ENCODE assay signal across 28 cellular contexts in genomic region chr17:72368191-72368590, GRCh38.
"Had no signal": no experiment of that assay in that cellular context is flagged by ENCODE, and none has a peak within 500 bp of the region (broad histone marks: within the 10 kb centered on the region; RNA-seq: fewer than 3 reads in every experiment).

No MANE protein-coding gene starts in this region.

- H3K4me1 ChIP-seq: colonic mucosa, esophagus muscularis mucosa, gastrocnemius medialis, gastroesophageal sphincter, heart left ventricle, heart right ventricle had no signal

- H3K27me3 ChIP-seq: colonic mucosa, foreskin keratinocyte, gastrocnemius medialis had no signal

- ATAC-seq: effector memory CD8-positive, alpha-beta T cell; esophagus mucosa; foreskin keratinocyte; gastrocnemius medialis; gastroesophageal sphincter; heart left ventricle; heart right ventricle had no signal

- FAIRE-seq: colon, endometrium, endothelial cell of umbilical vein, frontal cortex had no signal

- H3K36me3 ChIP-seq: colonic mucosa, esophagus muscularis mucosa, esophagus squamous epithelium, gastrocnemius medialis, gastroesophageal sphincter, heart left ventricle, heart right ventricle had no signal

- H3K9me3 ChIP-seq: colonic mucosa, esophagus muscularis mucosa, esophagus squamous epithelium, gastrocnemius medialis, gastroesophageal sphincter, heart left ventricle, heart right ventricle had no signal

- DNase-seq: colonic mucosa; cortex of kidney; dermis blood vessel endothelial cell; dorsolateral prefrontal cortex; effector CD4-positive, alpha-beta T cell; effector CD8-positive, alpha-beta T cell; effector memory CD4-positive, alpha-beta T cell; effector memory CD8-positive, alpha-beta T cell; endodermal cell; erythroblast; esophagus squamous epithelium; foreskin fibroblast; foreskin keratinocyte; foreskin melanocyte; gastrocnemius medialis; glutamatergic neuron; head of caudate nucleus; heart left ventricle; heart right ventricle had no signal

- H3K27ac ChIP-seq: colonic mucosa, coronary artery, dorsolateral prefrontal cortex, epithelial cell of prostate, esophagus muscularis mucosa, esophagus squamous epithelium, foreskin keratinocyte, gastrocnemius medialis, gastroesophageal sphincter, heart left ventricle, heart right ventricle had no signal

- H3K4me3 ChIP-seq: colonic mucosa, coronary artery, dorsolateral prefrontal cortex, esophagus muscularis mucosa, esophagus squamous epithelium, gastrocnemius medialis, gastroesophageal sphincter, heart left ventricle, heart right ventricle had no signal
